ENCODE assay signal across 8 cellular contexts in the genomic region with DNA sequence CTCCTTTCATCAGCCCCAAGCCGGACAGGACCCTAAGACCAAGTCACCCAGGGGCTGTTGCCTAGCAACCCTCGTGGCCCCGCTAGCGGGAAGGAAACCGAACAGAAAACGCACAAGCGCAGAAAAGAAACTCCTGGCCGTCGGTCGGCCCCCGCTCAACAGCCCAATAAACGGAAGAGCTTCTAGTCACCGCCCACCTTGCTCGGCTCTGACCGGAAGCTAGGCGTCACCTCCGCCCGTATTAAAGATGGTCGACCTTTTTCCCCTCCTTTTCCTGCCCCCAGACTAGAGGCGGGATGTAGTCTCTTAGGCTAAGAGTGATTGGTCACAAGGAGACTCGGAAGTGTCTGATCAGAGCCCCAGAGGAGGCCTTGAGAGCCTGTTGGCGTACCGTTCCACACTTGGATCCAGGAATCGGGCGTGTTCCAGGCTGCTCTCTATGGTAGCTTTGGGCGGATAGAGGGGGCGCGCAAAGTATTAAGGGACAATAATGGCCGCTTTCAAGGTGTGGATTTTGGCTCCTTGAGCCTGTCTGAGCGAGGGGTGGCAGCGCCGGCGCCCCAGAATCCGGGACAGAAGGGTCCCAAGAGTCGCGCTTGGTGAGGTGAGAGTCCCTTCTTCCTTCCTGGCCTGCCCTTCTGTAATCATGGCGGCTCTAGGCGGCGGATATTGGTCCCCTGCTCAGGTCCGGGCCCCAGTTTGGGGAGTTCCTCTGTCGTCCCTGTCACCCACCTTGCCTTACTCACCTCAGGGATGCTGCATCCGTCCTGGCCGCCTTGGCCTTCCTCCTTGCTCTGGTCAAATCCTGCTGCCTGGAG.
DNase-seq lines count a peak whose midpoint lies in the region; ATAC-seq lines count a peak whose summit lies in the region.

A gene (plus strand): TSS at position 400 of the 818 bp plus-strand sequence. CDS start 2,311 bp downstream, outside the sequence.
A gene (minus strand): TSS at position 173 of the 818 bp plus-strand sequence. CDS start 2,871 bp downstream, outside the sequence.

- H3K4me1 ChIP-seq in BLaER1 treated with 17β-estradiol and CSF1 and Interleukin-3, amounts not matched to agents 10 nM and 100 nM = peaks cover 31 to 42% (median 37%) of the 10 kb centered on the region in 10 experiments

- peaks cover 52 to 63% (median 56%) of the 10 kb centered on the region in 11 experiments for H3K36me3 ChIP-seq in BLaER1 treated with 17β-estradiol and CSF1 and Interleukin-3, amounts not matched to agents 10 nM and 100 nM

- peak within 1 kb of the TSS; percentile 87 to 97 (median 94) for H3K4me2 ChIP-seq in BLaER1 treated with 17β-estradiol and CSF1 and Interleukin-3, amounts not matched to agents 10 nM and 100 nM

- H4K20me1 ChIP-seq in BLaER1 treated with 17β-estradiol and CSF1 and Interleukin-3, amounts not matched to agents 10 nM and 100 nM = peaks cover 8 to 87% (median 50%) of the 10 kb centered on the region in 11 experiments; a peak in 18 of 22 replicates

- H3K27me3 ChIP-seq in BLaER1 treated with 17β-estradiol and CSF1 and Interleukin-3, amounts not matched to agents 10 nM and 100 nM = no peaks in the 10 kb centered on the region

- no peaks in the 10 kb centered on the region for H3K9me3 ChIP-seq in BLaER1 treated with 17β-estradiol and CSF1 and Interleukin-3, amounts not matched to agents 10 nM and 100 nM (replicated peaks in 1 of 11)

- H3K27ac ChIP-seq in BLaER1 treated with 17β-estradiol and CSF1 and Interleukin-3, amounts not matched to agents 10 nM and 100 nM = peak within 1 kb of the TSS; percentile 81 to 93 (median 90)

- H3K4me3 ChIP-seq in BLaER1 treated with 17β-estradiol and CSF1 and Interleukin-3, amounts not matched to agents 10 nM and 100 nM = peak within 1 kb of the TSS; percentile 73 to 99 (median 90)

- peak; percentile 97 for DNase-seq in NCI-H748 (lab: John Stamatoyannopoulos, UW; ENCODE audit: unreplicated experiment)
- peak; percentile 84 for DNase-seq in activated CD4-positive, alpha-beta T cell treated with anti-CD3 and anti-CD28 coated beads, Interleukin-2, amount 50 U/mL, for 1 hour
- DNase-seq in dedifferentiated amniotic fluid mesenchymal stem cell (ENCODE audit: extremely low spot score) = peak; percentile 99
- peak; percentile 100 for DNase-seq in left kidney (ENCODE audit: low read depth, low spot score)
- peak; percentile 89 for DNase-seq in stimulated activated CD4-positive, alpha-beta T cell treated with anti-CD3 and anti-CD28 coated beads, Interleukin-2, amount 100 ng/mL, for 24 hours

- H3K9ac ChIP-seq in BLaER1 treated with 17β-estradiol and CSF1 and Interleukin-3, amounts not matched to agents 10 nM and 100 nM = peak within 1 kb of the TSS; percentile 81 to 95 (median 92)

- peak; percentile 96 for ATAC-seq in GM19351 (IDR thresholded peaks at IDR 0.05; ENCODE audit: unreplicated experiment)
- peak; percentile 98 for ATAC-seq in HG03521 (IDR thresholded peaks at IDR 0.05; ENCODE audit: unreplicated experiment)

Comparison
In these comparisons a context has a peak if more than half of its experiments do, and no peak if none do; other contexts are left out.
1. Peak in every context shown above with its lines: DNase-seq, ATAC-seq, H3K4me3 ChIP-seq and H3K27ac ChIP-seq.